12 cellular contexts compared by ENCODE assay signal in genomic region chr1:152861374-152861773, GRCh38. TPM values are rescaled to one million over a fixed set of nuclear protein-coding genes. Genes with fewer than 3 reads are reported as not detected.
"Had no signal": no experiment of that assay in that cellular context is flagged by ENCODE, and none has a peak within 500 bp of the region (broad histone marks: within the 10 kb centered on the region; RNA-seq: fewer than 3 reads in every experiment).

No MANE protein-coding gene starts in this region.

- ATAC-seq: GM23338, HCT116 had no signal

- H3K27ac ChIP-seq: GM23248 had no signal

- H3K4me1 ChIP-seq: HAP-1 had no signal

- H2AFZ ChIP-seq: GM23248, GM23338 had no signal

- H3K4me2 ChIP-seq: GM23338 had no signal

- H3K9me3 ChIP-seq: HAP-1 had no signal

- H3K9ac ChIP-seq: GM23248 had no signal

- DNase-seq: GM23248, GOT3, H7, H9, HCEC 1CT, HFFc6 had no signal

- H3K36me3 ChIP-seq: HAP-1 had no signal

- H3K4me3 ChIP-seq: GM23248, GM23338, HAP-1 had no signal

- FAIRE-seq: H1, H54 had no signal

RNA-seq across cellular contexts. Expression of gene LCE7A, which starts 1.6 kb away (rescaled TPM):
- total RNA-seq: GM23248, GM23338, H1, H4, H7, H9, HFFc6 had no signal

RNA-seq across cellular contexts. Expression of gene SMCP, which starts 16.7 kb away (rescaled TPM):
- total RNA-seq: GM23248, GM23338, H1, H4, H7, H9, HFFc6 had no signal

RNA-seq across cellular contexts. Expression of gene LCE6A, which starts 18.7 kb away (rescaled TPM):
- total RNA-seq: GM23248, GM23338, H1, H4, H7, H9, HFFc6 had no signal

RNA-seq across cellular contexts. Expression of gene LCE1A, which starts 34.1 kb away (rescaled TPM):
- total RNA-seq: GM23248, GM23338, H1, H4, H7, H9, HFFc6 had no signal

RNA-seq across cellular contexts. Expression of gene IVL, which starts 47.0 kb away (rescaled TPM):
- total RNA-seq: GM23338, H1, H4, H7, H9, HFFc6 had no signal
